In genomic region chr2:67213677-67214402, GRCh38 we compare ENCODE assay signal across 17 cellular contexts.
DNase-seq lines count a peak whose midpoint lies in the region; ATAC-seq and TF ChIP-seq lines count a peak whose summit lies in the region.
"Had no signal": no experiment of that assay in that cellular context is flagged by ENCODE, and none has a peak within 500 bp of the region (broad histone marks: within the 10 kb centered on the region; RNA-seq: fewer than 3 reads in every experiment).

No MANE protein-coding gene starts in this region.

- no peak for TF ChIP-seq CTCF in MCF 10A (IDR thresholded peaks at IDR 0.05; ENCODE audit: unreplicated experiment)
- no peak for TF ChIP-seq CTCF in breast epithelium (IDR thresholded peaks at IDR 0.05)
- TF ChIP-seq CTCF in lower lobe of right lung (IDR thresholded peaks at IDR 0.05): no peak
- TF ChIP-seq CTCF in upper lobe of right lung (IDR thresholded peaks at IDR 0.05): no peak
- TF ChIP-seq CTCF in ovary (IDR thresholded peaks at IDR 0.05): no peak

- H3K9me3 ChIP-seq in breast epithelium (no peaks in the 10 kb centered on the region), lower lobe of right lung (no peaks in the 10 kb centered on the region), neuronal stem cell (replicated peaks in 1 of 2; ENCODE audit: control insufficient read depth in 2 of 2, insufficient read depth in 1 of 2, low read depth in 1 of 2, low read length in 2 of 2) (no peaks in the 10 kb centered on the region), upper lobe of right lung (no peaks in the 10 kb centered on the region), ovary (peaks cover 0 to 3% of the 10 kb centered on the region in 2 donors)

- H3K9me3 Mint-ChIP-seq in MCF 10A (ENCODE audit: unreplicated experiment): peaks cover 6% of the 10 kb centered on the region

- no peak for TF ChIP-seq EP300 in ovary (IDR thresholded peaks at IDR 0.05)

- no peak overlapping the region for H3K23ac ChIP-seq in neuronal stem cell (ENCODE audit: low read depth, low read length, poor library complexity)

- H4K8ac ChIP-seq in neuronal stem cell (ENCODE audit: low read depth, low read length): no peak overlapping the region

- peak overlapping the region; percentile 32 for H3K27ac Mint-ChIP-seq in MCF 10A (ENCODE audit: low read depth, unreplicated experiment)

- DNase-seq in MCF 10A (ENCODE audit: unreplicated experiment): no peak
- no peak for DNase-seq in breast epithelium (ENCODE audit: low spot score in 2 of 2)
- DNase-seq in lower lobe of right lung: no peak
- no peak for DNase-seq in neuronal stem cell (ENCODE audit: low spot score)
- DNase-seq in upper lobe of right lung: no peak
- DNase-seq in middle frontal gyrus (ENCODE audit: extremely low spot score, low spot score): no peak
- DNase-seq in ovary: no peak
- DNase-seq: COR-L47, MM.1S, NCI-H1930, NCI-H2171 treated with DMSO at 0.1 percent for 48 hours, NCI-H510A, Right ventricle myocardium superior had no signal

- H3K4me1 ChIP-seq in breast epithelium (no peaks in the 10 kb centered on the region), lower lobe of right lung (no peaks in the 10 kb centered on the region), neuronal stem cell (ENCODE audit: control insufficient read depth in 2 of 2, insufficient read depth in 1 of 2, low read depth in 1 of 2, low read length in 2 of 2) (peaks cover 0 to 1% of the 10 kb centered on the region in 2 donors), upper lobe of right lung (no peaks in the 10 kb centered on the region), ovary (ENCODE audit: insufficient read depth) (no peaks in the 10 kb centered on the region)

- no peak overlapping the region for H2AK5ac ChIP-seq in neuronal stem cell (ENCODE audit: low read depth, low read length)

- H3K36me3 ChIP-seq in breast epithelium (no peaks in the 10 kb centered on the region), lower lobe of right lung (no peaks in the 10 kb centered on the region), neuronal stem cell (replicated peaks in 1 of 2; ENCODE audit: control insufficient read depth in 2 of 2, insufficient read depth in 2 of 2, low read length in 2 of 2) (no peaks in the 10 kb centered on the region), upper lobe of right lung (no peaks in the 10 kb centered on the region), ovary (no peaks in the 10 kb centered on the region)

- no peak overlapping the region for H3K4me3 Mint-ChIP-seq in MCF 10A (ENCODE audit: unreplicated experiment)

- H3K27ac ChIP-seq in breast epithelium (no peak overlapping the region), lower lobe of right lung (no peak overlapping the region), neuronal stem cell (replicated peaks; ENCODE audit: low read length) (no peak overlapping the region), upper lobe of right lung (no peak overlapping the region), ovary (no peak overlapping the region)
- H3K27ac ChIP-seq: C4-2B had no signal

- no peak overlapping the region for H2AFZ ChIP-seq in neuronal stem cell (ENCODE audit: low read length)

- WGBS in neuronal stem cell (ENCODE audit: extremely low coverage in 2 of 2, insufficient read length in 2 of 2, insufficient replicate concordance in 1 of 2), 2 donors: 100% methylated on average over 2 of the region's 2 CpGs
- WGBS in ovary, 3 donors: 93 to 94% (median 94%) methylated on average over 2 of the region's 2 CpGs

- no peaks in the 10 kb centered on the region for H3K27me3 Mint-ChIP-seq in MCF 10A (ENCODE audit: insufficient read depth, unreplicated experiment)

- no peak overlapping the region for H2BK5ac ChIP-seq in neuronal stem cell (ENCODE audit: low read length)

- no peak overlapping the region for H2BK12ac ChIP-seq in neuronal stem cell (ENCODE audit: low read length)

- peak overlapping the region; percentile 48 for H3K18ac ChIP-seq in neuronal stem cell (ENCODE audit: low read length)

- peak; percentile 23 to 37 for ATAC-seq in lower lobe of right lung
- ATAC-seq in upper lobe of right lung: peak; percentile 34
- ATAC-seq in HG02973 (IDR thresholded peaks at IDR 0.05; ENCODE audit: unreplicated experiment): no peak
- ATAC-seq: Panc1 had no signal

- H3K14ac ChIP-seq in neuronal stem cell (ENCODE audit: low read length): no peak overlapping the region

- CTCF ChIA-PET in MCF 10A (lab: Yijun Ruan, JAX): no interaction called here

- H3K36me3 Mint-ChIP-seq in MCF 10A (ENCODE audit: insufficient read depth, unreplicated experiment): no peaks in the 10 kb centered on the region

- TF ChIP-seq POLR2A in breast epithelium (IDR thresholded peaks at IDR 0.05) (no peak), ovary (IDR thresholded peaks at IDR 0.05) (no peak)

- POLR2A ChIA-PET in MCF 10A (lab: Yijun Ruan, JAX): no interaction called here

- no peak overlapping the region for H3K9ac ChIP-seq in neuronal stem cell (ENCODE audit: low read depth, low read length, poor library complexity)

- intact Hi-C loops in MCF 10A (cut with micrococcal nuclease) (loop anchor here (2.0 kb wide), 2 partner anchors 437 to 637 kb away; no protein-coding TSS in a partner anchor), breast epithelium (cut with DNase I; ENCODE audit: low total_unique reads) (no loop called here), lower lobe of right lung (cut with DNase I) (no loop called here), upper lobe of right lung (cut with DNase I) (no loop called here), ovary (cut with DNase I) (no loop called here)

- no peak overlapping the region for H2BK120ac ChIP-seq in neuronal stem cell (ENCODE audit: low read depth, low read length)

- no peaks in the 10 kb centered on the region for H3K27me3 ChIP-seq in breast epithelium
- H3K27me3 ChIP-seq in lower lobe of right lung (ENCODE audit: low read depth): no peaks in the 10 kb centered on the region
- H3K27me3 ChIP-seq in neuronal stem cell (ENCODE audit: control insufficient read depth in 3 of 3, insufficient read depth in 3 of 3, low read depth in 1 of 3, low read length in 3 of 3): no peaks in the 10 kb centered on the region
- no peaks in the 10 kb centered on the region for H3K27me3 ChIP-seq in upper lobe of right lung
- no peaks in the 10 kb centered on the region for H3K27me3 ChIP-seq in ovary

- H4K91ac ChIP-seq in neuronal stem cell (ENCODE audit: low read depth, low read length, poor library complexity): no peak overlapping the region

- H3K4me3 ChIP-seq in breast epithelium (no peak overlapping the region), lower lobe of right lung (no peak overlapping the region), neuronal stem cell (ENCODE audit: low read length in 2 of 2) (peak overlapping the region in 1 of 2 donors; percentile 47), upper lobe of right lung (no peak overlapping the region), ovary (no peak overlapping the region)
- H3K4me3 ChIP-seq: GM12878 had no signal

- no peaks in the 10 kb centered on the region for H3K79me1 ChIP-seq in neuronal stem cell (ENCODE audit: low read depth, low read length)

- BruUV-seq in MCF 10A (replicated peaks; lab: Mats Ljungman, UMichigan): no TSS peak

- peaks cover 6% of the 10 kb centered on the region for H3K4me1 Mint-ChIP-seq in MCF 10A (ENCODE audit: insufficient read depth, unreplicated experiment)

- no peak overlapping the region for H3K4ac ChIP-seq in neuronal stem cell (ENCODE audit: low read length)

- no peak overlapping the region for H2BK15ac ChIP-seq in neuronal stem cell (ENCODE audit: low read length)

- no peak overlapping the region for H3K4me2 ChIP-seq in neuronal stem cell (ENCODE audit: insufficient read depth, low read length, poor library complexity, severe bottlenecking)
